Comparison of ENCODE assay signal across 17 cellular contexts in genomic region chr10:89280501-89280900, GRCh38. TPM values are rescaled to one million over a fixed set of nuclear protein-coding genes. Genes with fewer than 3 reads are reported as not detected.
"Had no signal": no experiment of that assay in that cellular context is flagged by ENCODE, and none has a peak within 500 bp of the region (broad histone marks: within the 10 kb centered on the region; RNA-seq: fewer than 3 reads in every experiment).

No MANE protein-coding gene starts in this region.

- H3K27ac ChIP-seq: cardiac muscle cell, coronary artery had no signal

- H3K36me3 ChIP-seq: ascending aorta, cardiac muscle cell had no signal

- H3K9me3 Mint-ChIP-seq: activated naive CD4-positive, alpha-beta T cell treated with anti-CD3 and anti-CD28 coated beads, Interleukin-2, amount 10 ng/mL, durations not matched to agents 7 days and 5 days; activated T-helper 2 cell treated with anti-CD3 and anti-CD28 coated beads, Interferon-gamma antibody, Interleukin-2, Interleukin-4, amounts not matched to agents 10 μg/mL and 5 μg/mL and 100 μg/mL, durations not matched to agents 14 hours and 24 hours and 36 hours; naive thymus-derived CD4-positive, alpha-beta T cell; T-cell; type B pancreatic cell had no signal

- H3K4me3 Mint-ChIP-seq: activated naive CD4-positive, alpha-beta T cell treated with anti-CD3 and anti-CD28 coated beads, Interleukin-2, amount 10 ng/mL, durations not matched to agents 7 days and 5 days; naive thymus-derived CD4-positive, alpha-beta T cell; T-cell; type B pancreatic cell had no signal

- H3K9me3 ChIP-seq: ascending aorta, mucosa of descending colon had no signal

- H3K27me3 Mint-ChIP-seq: type B pancreatic cell had no signal

- H3K36me3 Mint-ChIP-seq: activated naive CD4-positive, alpha-beta T cell treated with anti-CD3 and anti-CD28 coated beads, Interleukin-2, amount 10 ng/mL, durations not matched to agents 7 days and 5 days; naive thymus-derived CD4-positive, alpha-beta T cell; T-cell; type B pancreatic cell had no signal

- H3K27me3 ChIP-seq: ascending aorta, cardiac muscle cell had no signal

- H3K4me3 ChIP-seq: ascending aorta, cardiac muscle cell, coronary artery, mucosa of descending colon had no signal

- H3K4me1 Mint-ChIP-seq: activated naive CD4-positive, alpha-beta T cell treated with anti-CD3 and anti-CD28 coated beads, Interleukin-2, amount 10 ng/mL, durations not matched to agents 7 days and 5 days; T-cell had no signal

- DNase-seq: activated CD4-positive, CD25-positive, alpha-beta regulatory T cell treated with anti-CD3 and anti-CD28 coated beads, Interleukin-2, amount 50 U/mL, for 72 hours; activated naive CD4-positive, alpha-beta T cell treated with anti-CD3 and anti-CD28 coated beads, Interleukin-2, amount 10 ng/mL, durations not matched to agents 7 days and 5 days; effector CD8-positive, alpha-beta T cell; mammary epithelial cell; mucosa of descending colon; naive thymus-derived CD4-positive, alpha-beta T cell; stimulated activated CD4-positive, alpha-beta T cell treated with anti-CD3 and anti-CD28 coated beads, Interleukin-15, amount 100 ng/mL, for 24 hours; stimulated activated CD4-positive, alpha-beta T cell treated with anti-CD3 and anti-CD28 coated beads, Interleukin-4, amount 100 ng/mL, for 24 hours; stimulated activated naive CD4-positive, alpha-beta T cell treated with Interleukin-2 at 50 U/mL for 16 hours; substantia nigra; T-cell; T-helper 9 cell had no signal

- ATAC-seq: mucosa of descending colon; naive thymus-derived CD4-positive, alpha-beta T cell; T-cell had no signal

- H3K27ac Mint-ChIP-seq: activated naive CD4-positive, alpha-beta T cell treated with anti-CD3 and anti-CD28 coated beads, Interleukin-2, amount 10 ng/mL, durations not matched to agents 7 days and 5 days; activated T-helper 2 cell treated with anti-CD3 and anti-CD28 coated beads, Interferon-gamma antibody, Interleukin-2, Interleukin-4, amounts not matched to agents 10 μg/mL and 5 μg/mL and 100 μg/mL, durations not matched to agents 14 hours and 24 hours and 36 hours; naive thymus-derived CD4-positive, alpha-beta T cell; T-cell; type B pancreatic cell had no signal

RNA-seq across cellular contexts. Expression of gene IFIT2, which starts 21.3 kb away (rescaled TPM):
- total RNA-seq: cardiac muscle cell had no signal
